In the genomic region with DNA sequence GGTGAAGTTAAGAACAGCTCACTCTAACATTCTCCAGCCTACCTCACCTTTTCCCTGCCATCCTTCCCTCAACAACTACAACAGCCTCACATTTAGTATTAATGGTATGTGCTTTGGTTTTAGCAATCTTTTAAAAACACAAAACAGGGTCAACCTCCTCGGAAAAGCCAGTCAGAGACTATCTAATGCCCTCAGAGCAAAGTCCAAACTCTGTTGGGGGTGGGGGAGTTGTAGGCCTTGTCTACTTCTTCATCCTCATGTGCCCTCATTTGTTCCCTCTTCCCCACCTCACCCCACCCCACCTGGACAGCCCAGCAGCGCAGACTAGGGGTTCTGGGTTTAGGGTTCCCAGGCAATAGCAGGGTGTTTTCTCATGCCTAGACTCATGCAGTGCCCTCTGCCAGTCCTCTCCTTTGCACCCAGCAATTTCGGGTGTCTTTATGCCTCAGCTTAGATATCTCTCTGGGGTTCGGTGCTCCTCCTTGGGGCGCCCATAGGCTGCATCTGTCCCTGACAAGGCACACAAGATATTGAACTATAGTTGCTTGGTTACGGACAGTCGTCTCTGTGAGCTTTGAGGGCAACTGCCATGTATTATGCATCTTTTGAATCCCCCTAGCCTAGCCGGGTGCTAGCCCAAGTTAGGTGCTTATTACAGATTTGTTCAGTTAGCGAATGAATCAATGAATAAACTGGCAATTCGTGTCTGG, we compare ENCODE assay signal across 8 cellular contexts. TPM values are rescaled to one million over a fixed set of nuclear protein-coding genes. Genes with fewer than 3 reads are reported as not detected.
DNase-seq lines count a peak whose midpoint lies in the region; ATAC-seq and TF ChIP-seq lines count a peak whose summit lies in the region.

No MANE protein-coding gene starts in this region.

- TF ChIP-seq CTCF in fibroblast of mammary gland (conservative IDR thresholded peaks at IDR 0.05; ENCODE audit: control insufficient read depth, insufficient read depth, low read depth, low read length) = no peak

- H3K27ac ChIP-seq in SJSA1 = no peak overlapping the region
- peak overlapping the region; percentile 8 for H3K27ac ChIP-seq in rectal smooth muscle tissue (ENCODE audit: low read depth, low read length)

- no peaks in the 10 kb centered on the region for H3K9me3 ChIP-seq in SJSA1 (replicated peaks)

- H3K27me3 ChIP-seq in SJSA1 (replicated peaks) (no peaks in the 10 kb centered on the region), rectal smooth muscle tissue (ENCODE audit: control insufficient read depth, insufficient read depth, low read length) (no peaks in the 10 kb centered on the region)

- peaks cover 39% of the 10 kb centered on the region for H3K36me3 ChIP-seq in SJSA1
- peaks cover 4% of the 10 kb centered on the region for H3K36me3 ChIP-seq in rectal smooth muscle tissue (ENCODE audit: control insufficient read depth, insufficient read depth, low read length)

- no peak overlapping the region for H3K9ac ChIP-seq in rectal smooth muscle tissue (ENCODE audit: low read length)

- H3K4me1 ChIP-seq in SJSA1 (replicated peaks) = peaks cover 11% of the 10 kb centered on the region
- peaks cover 4% of the 10 kb centered on the region for H3K4me1 ChIP-seq in rectal smooth muscle tissue (ENCODE audit: control insufficient read depth, insufficient read depth, low read length)

- ATAC-seq in GM21717 (IDR thresholded peaks at IDR 0.05; ENCODE audit: unreplicated experiment) = no peak

- DNase-seq in SJSA1 (ENCODE audit: low read depth in 1 of 2, low spot score in 2 of 2) (no peak), fibroblast of mammary gland (ENCODE audit: low read depth) (no peak), OCI-M1 (lab: John Stamatoyannopoulos, UW) (no peak), retina (no peak), RKO (ENCODE audit: low spot score) (no peak)

- H3K4me3 ChIP-seq in GM08714 (ENCODE audit: low read length) (peak overlapping the region; percentile 40; the same call in 1 of the 2 replicates), SJSA1 (peak overlapping the region; percentile 85), fibroblast of mammary gland (ENCODE audit: control insufficient read depth, low read depth, low read length) (peak overlapping the region; percentile 42), rectal smooth muscle tissue (ENCODE audit: low read length) (peak overlapping the region; percentile 61)

RNA-seq across cellular contexts. Expression of gene TCOF1, which starts 0.8 kb away (rescaled TPM):
- total RNA-seq in SJSA1 (2014; rRNA removed; shearing (Covaris generic)) = 58.8 and 67.2 TPM in 2 replicates

RNA-seq across cellular contexts. Expression of gene ARSI, which starts 54.0 kb away (rescaled TPM):
- total RNA-seq in SJSA1 (2014; rRNA removed; shearing (Covaris generic)) = 0.21 TPM in 1 of 2 replicates, not detected in the other

RNA-seq across cellular contexts. Expression of gene CD74, which starts 56.0 kb away (rescaled TPM):
- not detected in 2 replicates for total RNA-seq in SJSA1 (2014; rRNA removed; shearing (Covaris generic))
